Comparison of ENCODE assay signal across 8 cellular contexts in genomic region chr5:78647838-78648358, GRCh38. TPM values are rescaled to one million over a fixed set of nuclear protein-coding genes. Genes with fewer than 3 reads are reported as not detected.
A peak's percentile ranks its signal among the peaks of the same experiment; 100 is the strongest.
DNase-seq lines count a peak whose midpoint lies in the region; ATAC-seq, FAIRE-seq and TF ChIP-seq lines count a peak whose summit lies in the region.

No MANE protein-coding gene starts in this region.

- H3K4me3 Mint-ChIP-seq in T-helper 1 cell treated with Interleukin-12 subunit alpha and Interleukin-12 subunit beta and Interleukin-4 antibody, amounts not matched to agents 30 μg/mL and 1 μg/mL, for 36 hours, result peak overlapping the region; percentile 66

- H3K27me3 ChIP-seq in GM12878 (replicated peaks in 1 of 2; ENCODE audit: control insufficient read depth in 2 of 2, insufficient read depth in 2 of 2, low read length in 1 of 2), result no peaks in the 10 kb centered on the region
- H3K27me3 ChIP-seq in iPS-20b (ENCODE audit: insufficient read depth, low read length), result no peaks in the 10 kb centered on the region
- no peaks in the 10 kb centered on the region for H3K27me3 ChIP-seq in gastrocnemius medialis

- H3K27me3 Mint-ChIP-seq in T-helper 1 cell treated with Interleukin-12 subunit alpha and Interleukin-12 subunit beta and Interleukin-4 antibody, amounts not matched to agents 30 μg/mL and 1 μg/mL, for 36 hours (ENCODE audit: low read depth), result peaks cover 55% of the 10 kb centered on the region

- H3K79me2 ChIP-seq in GM12878 (ENCODE audit: control insufficient read depth, insufficient read depth, low read length), result peaks cover 31% of the 10 kb centered on the region

- CTCF ChIA-PET in GM12878 (lab: Yijun Ruan, JAX), result interaction anchor here (0.7 to 1.6 kb wide), 8 partner anchors 11 to 239 kb away, joined by 3 to 4 read pairs (median 3); no protein-coding TSS in a partner anchor

- H4K20me1 ChIP-seq in GM12878 (ENCODE audit: control insufficient read depth, insufficient read depth), result no peaks in the 10 kb centered on the region

- in situ Hi-C loops in GM12878 (cut with MboI), result no loop called here
- in situ Hi-C loops in gastrocnemius medialis (cut with MboI; ENCODE audit: low sequenced_read_pairs in 4 of 4), result loop anchor here in 2 of 4 donors (10.0 to 25.0 kb wide), 2 partner anchors 93 to 111 kb away; no protein-coding TSS in a partner anchor

- no peaks in the 10 kb centered on the region for H3K9me3 Mint-ChIP-seq in T-helper 1 cell treated with Interleukin-12 subunit alpha and Interleukin-12 subunit beta and Interleukin-4 antibody, amounts not matched to agents 30 μg/mL and 1 μg/mL, for 36 hours

- DNase-seq in T-helper 1 cell (no peak), HFF-Myc (ENCODE audit: extremely low read depth, low read depth) (no peak), NCI-H1105 treated with DMSO at 0.1 percent for 48 hours (lab: John Stamatoyannopoulos, UW) (peak; percentile 17), GM12878 (ENCODE audit: low read depth, low spot score) (no peak), gastrocnemius medialis (peak; percentile 24 to 43)
- no peak for DNase-seq in activated effector memory CD4-positive, alpha-beta T cell treated with Interleukin-2 at 50 U/mL for 16 hours

- no peak for FAIRE-seq in GM12878 (lab: Jason Lieb, UNC)

- H3K4me1 Mint-ChIP-seq in T-helper 1 cell treated with Interleukin-12 subunit alpha and Interleukin-12 subunit beta and Interleukin-4 antibody, amounts not matched to agents 30 μg/mL and 1 μg/mL, for 36 hours (ENCODE audit: low read depth), result peaks cover 12% of the 10 kb centered on the region

- TF ChIP-seq RAD21 in GM12878 (IDR thresholded peaks at IDR 0.05; ENCODE audit: insufficient read depth, low read depth, low read length), result 0 out of 2 replicates have a peak, but pooled peaks have one; percentile 10

- H3K4me1 ChIP-seq in GM12878 (ENCODE audit: control insufficient read depth, insufficient read depth, low read length) (peaks cover 19% of the 10 kb centered on the region), iPS-20b (ENCODE audit: insufficient read depth, low read length) (peaks cover 14% of the 10 kb centered on the region; the same call in 1 of the 2 replicates), gastrocnemius medialis (peaks cover 12% of the 10 kb centered on the region in 2 donors)

- H3K27ac Mint-ChIP-seq in T-helper 1 cell treated with Interleukin-12 subunit alpha and Interleukin-12 subunit beta and Interleukin-4 antibody, amounts not matched to agents 30 μg/mL and 1 μg/mL, for 36 hours, result no peak overlapping the region

- TF ChIP-seq EP300 in GM12878 (IDR thresholded peaks at IDR 0.05; ENCODE audit: borderline replicate concordance in 1 of 2, control insufficient read depth in 1 of 2, low read depth in 2 of 2, low read length in 2 of 2), result 0 out of 4 replicates have a peak, but pooled peaks of 1 of the 2 experiments have one; percentile 17

- H3K4me3 ChIP-seq in HFF-Myc (replicated peaks; ENCODE audit: low read depth, low read length) (peak overlapping the region; percentile 63), GM12878 (peak overlapping the region; percentile 76), iPS-20b (ENCODE audit: low read length) (peak overlapping the region; percentile 87), gastrocnemius medialis (peak overlapping the region; percentile 72 to 95 (median 78))

- RAD21 ChIA-PET in GM12878 (lab: Charles Lee; ENCODE audit: unreplicated experiment), result interaction anchor here (0.6 to 2.1 kb wide), 14 partner anchors 11 to 338 kb away, joined by 3 to 11 read pairs (median 4); partner anchors contain the start of gene ARSB

- peak overlapping the region; percentile 78 for H2AFZ ChIP-seq in GM12878 (ENCODE audit: control insufficient read depth, low read depth, low read length)

- no peaks in the 10 kb centered on the region for H3K9me3 ChIP-seq in GM12878 (replicated peaks; ENCODE audit: control insufficient read depth, insufficient read depth, low read length)
- no peaks in the 10 kb centered on the region for H3K9me3 ChIP-seq in iPS-20b (ENCODE audit: insufficient read depth, low read depth, low read length)
- H3K9me3 ChIP-seq in gastrocnemius medialis, result no peaks in the 10 kb centered on the region

- H3K27ac ChIP-seq in GM12878 (ENCODE audit: control insufficient read depth, insufficient read depth) (peak overlapping the region; percentile 78), iPS-20b (ENCODE audit: low read length) (peak overlapping the region; percentile 16), gastrocnemius medialis (peak overlapping the region; percentile 82 to 91 (median 86))

- intact Hi-C loops in GM12878 (cut with micrococcal nuclease; ENCODE audit: unreplicated experiment) (loop anchor here (2.0 to 10.0 kb wide), 4 partner anchors 79 to 327 kb away; no protein-coding TSS in a partner anchor), gastrocnemius medialis (cut with DNase I; ENCODE audit: low total_unique reads) (loop anchor here (5.0 to 10.0 kb wide), 5 partner anchors 81 to 286 kb away; partner anchors contain the start of gene SCAMP1)

- POLR2A ChIA-PET in GM12878 (lab: Charles Lee), result interaction anchor here (0.6 to 1.5 kb wide), 7 partner anchors 9 to 279 kb away, joined by 3 to 4 read pairs (median 3); no protein-coding TSS in a partner anchor

- H3K9ac ChIP-seq in GM12878 (ENCODE audit: control insufficient read depth, insufficient read depth, low read length) (peak overlapping the region; percentile 93), iPS-20b (ENCODE audit: low read depth, low read length) (peak overlapping the region; percentile 89)

- peak; percentile 58 for ATAC-seq in GM12878
- peak; percentile 72 to 73 for ATAC-seq in gastrocnemius medialis

- TF ChIP-seq POLR2A in GM12878 (IDR thresholded peaks at IDR 0.05; ENCODE audit: low read depth, low read length) (no peak), gastrocnemius medialis (IDR thresholded peaks at IDR 0.05) (no peak)

- SMC1A ChIA-PET in GM12878 (lab: Charles Lee; ENCODE audit: uncharacterized antibody, unreplicated experiment), result interaction anchor here (0.9 to 7.8 kb wide), 15 partner anchors 11 to 178 kb away, joined by 3 to 50 read pairs (median 3); no protein-coding TSS in a partner anchor

- peaks cover 2% of the 10 kb centered on the region for H3K36me3 Mint-ChIP-seq in T-helper 1 cell treated with Interleukin-12 subunit alpha and Interleukin-12 subunit beta and Interleukin-4 antibody, amounts not matched to agents 30 μg/mL and 1 μg/mL, for 36 hours (ENCODE audit: low read depth)

- no peak for TF ChIP-seq CTCF in HFF-Myc (IDR thresholded peaks at IDR 0.05; ENCODE audit: low read depth, low read length, missing control alignments)
- peak in 2 of 3 experiments; percentile 7 to 21; a peak in 1 of 6 replicates for TF ChIP-seq CTCF in GM12878 (IDR thresholded peaks at IDR 0.05 in 2 of 3, conservative IDR thresholded peaks at IDR 0.05 in 1 of 3; ENCODE audit: control insufficient read depth in 2 of 3, extremely low read depth in 1 of 3, insufficient read depth in 1 of 3, low read depth in 3 of 3, low read length in 3 of 3)
- TF ChIP-seq CTCF in gastrocnemius medialis (IDR thresholded peaks at IDR 0.05 in 4 of 5, conservative IDR thresholded peaks at IDR 0.05 in 1 of 5), result no peak

- peak overlapping the region; percentile 95 for H3K4me2 ChIP-seq in GM12878 (ENCODE audit: control insufficient read depth, insufficient read depth)

- BruUV-seq in GM12878 (replicated peaks; lab: Mats Ljungman, UMichigan), result no TSS peak

- H3K36me3 ChIP-seq in GM12878 (ENCODE audit: control insufficient read depth in 2 of 2, insufficient read depth in 2 of 2, low read length in 1 of 2), result no peaks in the 10 kb centered on the region
- peaks cover 21% of the 10 kb centered on the region for H3K36me3 ChIP-seq in iPS-20b (ENCODE audit: insufficient read depth, low read depth, low read length)
- no peaks in the 10 kb centered on the region for H3K36me3 ChIP-seq in gastrocnemius medialis

- 1% methylated on average over 42 of the region's 47 CpGs for WGBS in GM12878 (ENCODE audit: insufficient coverage, insufficient replicate concordance, low lambda C conversion rate, missing lambda C conversion rate)

TF ChIP-seq in GM12878, 131 proteins besides CTCF, POLR2A, EP300 and RAD21 (continues in another document):
- 0 out of 2 replicates have a peak, but pooled peaks have one; percentile 59 for TF ChIP-seq RB1 (IDR thresholded peaks at IDR 0.05; ENCODE audit: borderline replicate concordance)
- peak; percentile 62; the same call in 1 of the 2 replicates for TF ChIP-seq NKRF (conservative IDR thresholded peaks at IDR 0.05)
- no peak for TF ChIP-seq ZSCAN29 (IDR thresholded peaks at IDR 0.05)

RNA-seq across cellular contexts. Expression of gene LHFPL2, which starts 0.7 kb away (rescaled TPM):
- 67.2 and 79.0 TPM in 2 replicates for total RNA-seq in GM12878 (2013; cell fraction: nucleolus; rRNA removed)
- total RNA-seq in GM12878 (2014; rRNA removed), result 15.1 and 15.5 TPM in 2 replicates
- 14.1 and 14.3 TPM in 2 replicates for total RNA-seq in GM12878 (2014; rRNA removed; fragmentation: Illumina TruSeq; extraction: Trizol)
- 18.9 and 21.8 TPM in 2 replicates for total RNA-seq in GM12878 (2021)
- 13.4 TPM for polyA plus RNA-seq in GM12878 (2011; ENCODE audit: low read depth)
- polyA plus RNA-seq in GM12878 (2011; rRNA removed), result 11.2 and 14.2 TPM in 2 replicates
- 9.4 and 10.7 TPM in 2 replicates for polyA plus RNA-seq in GM12878 (2011; cell fraction: cytosol; rRNA removed)
- 11.3 and 16.0 TPM in 2 replicates for polyA plus RNA-seq in GM12878 (2011; cell fraction: nucleus; rRNA removed)
- polyA plus RNA-seq in GM12878 (2012), result 16.1 and 17.3 TPM in 2 replicates
- polyA plus RNA-seq in GM12878 (2014; fragmentation: Illumina TruSeq; extraction: Trizol), result 14.6 and 17.1 TPM in 2 replicates
- polyA plus RNA-seq in GM12878 (2014; fragmentation: Nextera tagmentation; extraction: Ambion mirVana), result 1 to 10 TPM; 4.1 to 4.5 TPM
- 10.8 and 13.7 TPM in 2 replicates for polyA plus RNA-seq in GM12878 (2014; rRNA removed)
- polyA plus RNA-seq in GM12878 (2016; fragmentation: Nextera tagmentation; extraction: Ambion mirVana), result 1 to 10 TPM; 5.6 to 7.0 TPM
- polyA minus RNA-seq in GM12878 (2011; rRNA and poly(A)+ RNA removed), result 22.4 and 25.5 TPM in 2 replicates
- 11.3 and 12.8 TPM in 2 replicates for polyA minus RNA-seq in GM12878 (2011; cell fraction: cytosol; rRNA and poly(A)+ RNA removed)
- polyA minus RNA-seq in GM12878 (2011; cell fraction: nucleus; rRNA and poly(A)+ RNA removed), result 19.9 and 41.5 TPM in 2 replicates
- 1 to 10 TPM; 3.4 to 4.7 (median 3.5) TPM for total RNA-seq in gastrocnemius medialis

Comparison
In these comparisons a context has a peak if more than half of its experiments do, and no peak if none do; other contexts are left out.
1. DNase-seq: peak in NCI-H1105 treated with DMSO at 0.1 percent for 48 hours (single experiment) and gastrocnemius medialis (2 of 2); none in T-helper 1 cell (0 of 5), HFF-Myc (single experiment), GM12878 (single experiment) and activated effector memory CD4-positive, alpha-beta T cell treated with Interleukin-2 at 50 U/mL for 16 hours (single experiment).
2. CTCF ChIP-seq: peak in GM12878 (2 of 3); none in HFF-Myc (single experiment) and gastrocnemius medialis (0 of 5).
3. H3K27ac ChIP-seq: peak in every context shown above with its lines; median percentile 86 in gastrocnemius medialis; 78 in GM12878; 16 in iPS-20b.
4. Peak in every context shown above with its lines, with median percentiles within 50 percentile points of each other: H3K4me3 ChIP-seq.